In genomic region chr9:4973902-4974301, GRCh38 we compare ENCODE assay signal across 31 cellular contexts.
"Had no signal": no experiment of that assay in that cellular context is flagged by ENCODE, and none has a peak within 500 bp of the region (broad histone marks: within the 10 kb centered on the region; RNA-seq: fewer than 3 reads in every experiment).

No MANE protein-coding gene starts in this region.

- DNase-seq: activated B cell treated with CpG ODN at 0.5 μM for 24 hours; activated CD4-positive, alpha-beta T cell treated with anti-CD3 and anti-CD28 coated beads for 36 hours; activated CD4-positive, alpha-beta T cell treated with anti-CD3 and anti-CD28 coated beads, Interleukin-2, amount 50 U/mL, for 4 hours; activated naive CD4-positive, alpha-beta T cell treated with Interleukin-2 at 50 U/mL for 16 hours; activated naive CD8-positive, alpha-beta T cell treated with anti-CD3 and anti-CD28 coated beads for 36 hours; activated T-cell treated with anti-CD3 and anti-CD28 coated beads for 4 hours; activated T-cell treated with anti-CD3 and anti-CD28 coated beads, Interleukin-2, amount 50 U/mL, for 72 hours; adrenal gland; dermis blood vessel endothelial cell; effector CD4-positive, alpha-beta T cell; head of caudate nucleus; hippocampal formation; kidney; left colon; midbrain; naive thymus-derived CD4-positive, alpha-beta T cell; ovary; small intestine; stimulated activated CD4-positive, alpha-beta T cell treated with anti-CD3 and anti-CD28 coated beads, Interleukin-4, amount 100 ng/mL, for 24 hours; stimulated activated naive CD8-positive, alpha-beta T cell treated with anti-CD3 and anti-CD28 coated beads, Interleukin-15, amount 100 ng/mL, for 72 hours; substantia nigra; SW 1271; T-helper 9 cell; uterus had no signal

- H3K4me3 ChIP-seq: adrenal gland, ascending aorta, ovary, uterus had no signal

- ATAC-seq: activated CD4-positive, alpha-beta T cell treated with anti-CD3 and anti-CD28 coated beads for 36 hours; activated T-cell treated with anti-CD3 and anti-CD28 coated beads, Interleukin-2, amount 50 U/mL, for 72 hours; left colon; naive thymus-derived CD4-positive, alpha-beta T cell; sciatic nerve; stimulated activated effector memory CD8-positive, alpha-beta T cell treated with anti-CD3 and anti-CD28 coated beads, Interleukin-12 subunit alpha, Interleukin-12 subunit beta, amount 100 ng/mL, for 72 hours; stimulated activated naive CD8-positive, alpha-beta T cell treated with anti-CD3 and anti-CD28 coated beads, Interleukin-15, amount 100 ng/mL, for 72 hours had no signal

- H3K36me3 ChIP-seq: adrenal gland, ascending aorta, ovary, uterus had no signal

- H3K27me3 Mint-ChIP-seq: activated B cell treated with CpG ODN at 0.5 μM for 24 hours; activated CD4-positive, alpha-beta T cell treated with anti-CD3 and anti-CD28 coated beads for 36 hours; progenitor cell of endocrine pancreas; stimulated activated naive CD8-positive, alpha-beta T cell treated with anti-CD3 and anti-CD28 coated beads, Interleukin-15, amount 100 ng/mL, for 72 hours; type B pancreatic cell had no signal

- H3K4me1 ChIP-seq: adrenal gland, ascending aorta, uterus had no signal

- H3K27ac ChIP-seq: adrenal gland, ascending aorta, ovary, uterus had no signal

- H3K9me3 ChIP-seq: adrenal gland, ascending aorta, ovary, uterus had no signal

- H3K27me3 ChIP-seq: adrenal gland, ascending aorta, ovary, uterus had no signal

- H3K4me1 Mint-ChIP-seq: central memory CD8-positive, alpha-beta T cell had no signal

- H3K4me3 Mint-ChIP-seq: activated B cell treated with CpG ODN at 0.5 μM for 24 hours; activated CD4-positive, alpha-beta T cell treated with anti-CD3 and anti-CD28 coated beads for 36 hours; activated naive CD8-positive, alpha-beta T cell treated with anti-CD3 and anti-CD28 coated beads for 36 hours; activated T-cell treated with anti-CD3 and anti-CD28 coated beads, Interleukin-2, amount 50 U/mL, for 72 hours; central memory CD8-positive, alpha-beta T cell; naive thymus-derived CD4-positive, alpha-beta T cell; stimulated activated effector memory CD8-positive, alpha-beta T cell treated with anti-CD3 and anti-CD28 coated beads, Interleukin-12 subunit alpha, Interleukin-12 subunit beta, amount 100 ng/mL, for 72 hours; stimulated activated naive CD8-positive, alpha-beta T cell treated with anti-CD3 and anti-CD28 coated beads, Interleukin-15, amount 100 ng/mL, for 72 hours; T-helper 1 cell treated with Interleukin-12 subunit alpha and Interleukin-12 subunit beta and Interleukin-4 antibody, amounts not matched to agents 30 μg/mL and 1 μg/mL, for 36 hours; type B pancreatic cell had no signal

- H3K27ac Mint-ChIP-seq: activated B cell treated with CpG ODN at 0.5 μM for 24 hours; activated CD4-positive, alpha-beta T cell treated with anti-CD3 and anti-CD28 coated beads for 36 hours; activated naive CD8-positive, alpha-beta T cell treated with anti-CD3 and anti-CD28 coated beads for 36 hours; activated T-cell treated with anti-CD3 and anti-CD28 coated beads, Interleukin-2, amount 50 U/mL, for 72 hours; naive thymus-derived CD4-positive, alpha-beta T cell; progenitor cell of endocrine pancreas; stimulated activated effector memory CD8-positive, alpha-beta T cell treated with anti-CD3 and anti-CD28 coated beads, Interleukin-12 subunit alpha, Interleukin-12 subunit beta, amount 100 ng/mL, for 72 hours; stimulated activated naive CD8-positive, alpha-beta T cell treated with anti-CD3 and anti-CD28 coated beads, Interleukin-15, amount 100 ng/mL, for 72 hours; T-helper 1 cell treated with Interleukin-12 subunit alpha and Interleukin-12 subunit beta and Interleukin-4 antibody, amounts not matched to agents 30 μg/mL and 1 μg/mL, for 36 hours; type B pancreatic cell had no signal

- H3K9me3 Mint-ChIP-seq: activated B cell treated with CpG ODN at 0.5 μM for 24 hours; activated naive CD8-positive, alpha-beta T cell treated with anti-CD3 and anti-CD28 coated beads for 36 hours; activated T-cell treated with anti-CD3 and anti-CD28 coated beads, Interleukin-2, amount 50 U/mL, for 72 hours; central memory CD8-positive, alpha-beta T cell; naive thymus-derived CD4-positive, alpha-beta T cell; stimulated activated effector memory CD8-positive, alpha-beta T cell treated with anti-CD3 and anti-CD28 coated beads, Interleukin-12 subunit alpha, Interleukin-12 subunit beta, amount 100 ng/mL, for 72 hours; stimulated activated naive CD8-positive, alpha-beta T cell treated with anti-CD3 and anti-CD28 coated beads, Interleukin-15, amount 100 ng/mL, for 72 hours; T-helper 1 cell treated with Interleukin-12 subunit alpha and Interleukin-12 subunit beta and Interleukin-4 antibody, amounts not matched to agents 30 μg/mL and 1 μg/mL, for 36 hours; type B pancreatic cell had no signal

- H3K36me3 Mint-ChIP-seq: stimulated activated effector memory CD8-positive, alpha-beta T cell treated with anti-CD3 and anti-CD28 coated beads, Interleukin-12 subunit alpha, Interleukin-12 subunit beta, amount 100 ng/mL, for 72 hours; type B pancreatic cell had no signal
